Comparison of ENCODE assay signal across 18 cellular contexts in genomic region chr5:93070938-93071337, GRCh38.
"Had no signal": no experiment of that assay in that cellular context is flagged by ENCODE, and none has a peak within 500 bp of the region (broad histone marks: within the 10 kb centered on the region; RNA-seq: fewer than 3 reads in every experiment).

No MANE protein-coding gene starts in this region.

- H3K9me3 Mint-ChIP-seq: activated CD4-positive, alpha-beta memory T cell treated with anti-CD3 and anti-CD28 coated beads for 36 hours; activated T-cell treated with anti-CD3 and anti-CD28 coated beads, Interleukin-2, amount 50 U/mL, for 4 hours had no signal

- H3K4me3 Mint-ChIP-seq: activated CD4-positive, alpha-beta memory T cell treated with anti-CD3 and anti-CD28 coated beads for 36 hours; activated naive CD8-positive, alpha-beta T cell; activated T-cell treated with anti-CD3 and anti-CD28 coated beads, Interleukin-2, amount 50 U/mL, for 4 hours; brain; central memory CD8-positive, alpha-beta T cell had no signal

- H2AFZ ChIP-seq: parathyroid adenoma had no signal

- H3K4me3 ChIP-seq: gastroesophageal sphincter, left ventricle myocardium inferior, stomach, thoracic aorta, vagina had no signal

- H3K27me3 ChIP-seq: gastroesophageal sphincter, stomach, vagina had no signal

- ATAC-seq: activated T-cell treated with anti-CD3 and anti-CD28 coated beads, Interleukin-2, amount 50 U/mL, for 4 hours; gastroesophageal sphincter had no signal

- H3K27me3 Mint-ChIP-seq: activated CD4-positive, alpha-beta memory T cell treated with anti-CD3 and anti-CD28 coated beads for 36 hours; activated naive CD8-positive, alpha-beta T cell; brain; central memory CD8-positive, alpha-beta T cell had no signal

- H3K27ac ChIP-seq: gastroesophageal sphincter, left ventricle myocardium inferior, parathyroid adenoma, stomach, thoracic aorta, vagina had no signal

- DNase-seq: activated CD4-positive, alpha-beta memory T cell treated with anti-CD3 and anti-CD28 coated beads for 36 hours; activated CD4-positive, alpha-beta T cell treated with anti-CD3 and anti-CD28 coated beads for 1 hour; activated gamma-delta T cell; activated T-cell treated with anti-CD3 and anti-CD28 coated beads, Interleukin-2, amount 50 U/mL, for 4 hours; amygdala; cortex of kidney; effector memory CD4-positive, alpha-beta T cell; left ventricle myocardium inferior; retina; stimulated activated CD4-positive, alpha-beta T cell treated with anti-CD3 and anti-CD28 coated beads, Interleukin-4, amount 100 ng/mL, for 4 hours; stomach had no signal

- H3K9me3 ChIP-seq: gastroesophageal sphincter, left ventricle myocardium inferior, stomach, thoracic aorta, vagina had no signal

- H3K36me3 Mint-ChIP-seq: activated CD4-positive, alpha-beta memory T cell treated with anti-CD3 and anti-CD28 coated beads for 36 hours; activated naive CD8-positive, alpha-beta T cell; brain had no signal

- H3K79me2 ChIP-seq: parathyroid adenoma had no signal

- H3K27ac Mint-ChIP-seq: activated CD4-positive, alpha-beta memory T cell treated with anti-CD3 and anti-CD28 coated beads for 36 hours; activated naive CD8-positive, alpha-beta T cell; brain had no signal

- H3K4me1 Mint-ChIP-seq: central memory CD8-positive, alpha-beta T cell had no signal

- H3K4me1 ChIP-seq: left ventricle myocardium inferior, parathyroid adenoma, stomach, vagina had no signal

- H3K36me3 ChIP-seq: gastroesophageal sphincter, left ventricle myocardium inferior, stomach, thoracic aorta, vagina had no signal
